In the genomic region with DNA sequence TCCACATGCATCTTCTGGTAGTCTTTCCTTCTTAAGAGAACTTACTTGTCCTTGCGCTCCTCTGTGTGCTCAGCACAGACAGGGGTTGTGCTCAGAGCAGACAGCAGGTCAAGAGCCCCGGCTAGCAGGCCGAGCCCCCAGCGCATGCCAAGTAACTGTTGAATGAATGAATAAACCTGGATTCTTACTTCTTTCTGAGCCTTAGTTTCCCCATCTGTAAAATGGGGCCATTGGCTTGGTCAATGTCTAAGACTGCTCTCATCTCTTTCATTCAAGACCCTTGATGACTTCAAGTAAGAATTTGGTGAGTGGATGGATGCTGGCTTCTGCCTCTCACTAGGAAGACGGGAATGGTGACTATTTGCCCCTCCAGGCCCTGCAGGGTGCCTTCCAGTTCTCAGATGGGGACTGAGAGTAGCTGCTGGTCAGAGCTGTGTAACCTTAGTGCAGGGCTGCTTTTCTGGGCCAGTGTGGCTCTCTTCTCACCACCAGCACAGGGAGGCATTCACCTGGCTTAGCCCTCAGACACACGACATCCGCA, we compare ENCODE assay signal across 13 cellular contexts.
DNase-seq lines count a peak whose midpoint lies in the region; ATAC-seq and TF ChIP-seq lines count a peak whose summit lies in the region.
"Had no signal": no experiment of that assay in that cellular context is flagged by ENCODE, and none has a peak within 500 bp of the region (broad histone marks: within the 10 kb centered on the region; RNA-seq: fewer than 3 reads in every experiment).

No MANE protein-coding gene starts in this region.

- ATAC-seq in heart left ventricle (no peak), memory B cell (ENCODE audit: low read depth) (no peak)
- no peak for ATAC-seq in stimulated activated naive B cell treated with anti-CD40 and anti-IgM and Interleukin-4, amounts not matched to agents 10 μg/mL and 1 μg/mL and 100 μg/mL, for 72 hours (replicated peaks)

- no peaks in the 10 kb centered on the region for H3K36me3 Mint-ChIP-seq in memory B cell
- no peaks in the 10 kb centered on the region for H3K36me3 Mint-ChIP-seq in stimulated activated naive B cell treated with anti-CD40 and anti-IgM and Interleukin-4, amounts not matched to agents 10 μg/mL and 1 μg/mL and 100 μg/mL, for 72 hours
- H3K36me3 Mint-ChIP-seq: CD4-positive, alpha-beta memory T cell had no signal

- intact Hi-C loops in heart left ventricle (cut with DNase I), result no loop called here
- intact Hi-C loops in cardiac septum (cut with DNase I), result loop anchor here (5.0 kb wide), 2 partner anchors 98 to 157 kb away; a partner anchor contains a TSS
- intact Hi-C loops in colonic mucosa (cut with DNase I), result no loop called here

- no peaks in the 10 kb centered on the region for H3K27me3 ChIP-seq in heart left ventricle
- no peaks in the 10 kb centered on the region for H3K27me3 ChIP-seq in WERI-Rb-1 (ENCODE audit: insufficient read depth, low read depth, severe bottlenecking)
- H3K27me3 ChIP-seq in colonic mucosa, result no peaks in the 10 kb centered on the region

- H3K4me3 ChIP-seq in heart left ventricle (no peak overlapping the region), WERI-Rb-1 (ENCODE audit: low read depth, low read length) (peak overlapping the region; percentile 14), colonic mucosa (no peak overlapping the region)

- peak overlapping the region; percentile 67 for H3K4me3 Mint-ChIP-seq in memory B cell
- peak overlapping the region; percentile 71 to 77 for H3K4me3 Mint-ChIP-seq in stimulated activated naive B cell treated with anti-CD40 and anti-IgM and Interleukin-4, amounts not matched to agents 10 μg/mL and 1 μg/mL and 100 μg/mL, for 72 hours
- H3K4me3 Mint-ChIP-seq: CD4-positive, alpha-beta memory T cell had no signal

- no peak overlapping the region for H3K27ac Mint-ChIP-seq in memory B cell
- H3K27ac Mint-ChIP-seq in stimulated activated naive B cell treated with anti-CD40 and anti-IgM and Interleukin-4, amounts not matched to agents 10 μg/mL and 1 μg/mL and 100 μg/mL, for 72 hours, result peak overlapping the region; percentile 44

- TF ChIP-seq POLR2A in heart left ventricle (IDR thresholded peaks at IDR 0.05), result no peak

- 83 to 97% (median 90%) methylated on average over 5 to 7 of the region's 7 CpGs for WGBS in heart left ventricle, 4 donors

- DNase-seq in heart left ventricle, result no peak
- DNase-seq in cardiac septum (ENCODE audit: low spot score), result no peak
- no peak for DNase-seq in WERI-Rb-1
- no peak for DNase-seq in memory B cell (ENCODE audit: low spot score in 2 of 2)
- no peak for DNase-seq in stimulated activated naive B cell treated with anti-CD40 and anti-IgM and Interleukin-4, amounts not matched to agents 10 μg/mL and 1 μg/mL and 100 μg/mL, for 72 hours
- DNase-seq in colonic mucosa, result no peak
- no peak for DNase-seq in EL
- DNase-seq in NCI-H526 treated with DMSO at 0.1 percent for 48 hours (lab: John Stamatoyannopoulos, UW), result no peak
- DNase-seq: CD4-positive, alpha-beta memory T cell; DMS79; GOT3; NCI-H2029; SIG-M5 had no signal

- no peaks in the 10 kb centered on the region for H3K9me3 ChIP-seq in heart left ventricle
- H3K9me3 ChIP-seq in WERI-Rb-1 (ENCODE audit: severe bottlenecking), result no peaks in the 10 kb centered on the region
- no peaks in the 10 kb centered on the region for H3K9me3 ChIP-seq in colonic mucosa

- H3K9me3 Mint-ChIP-seq in memory B cell, result no peaks in the 10 kb centered on the region
- no peaks in the 10 kb centered on the region for H3K9me3 Mint-ChIP-seq in stimulated activated naive B cell treated with anti-CD40 and anti-IgM and Interleukin-4, amounts not matched to agents 10 μg/mL and 1 μg/mL and 100 μg/mL, for 72 hours
- H3K9me3 Mint-ChIP-seq: CD4-positive, alpha-beta memory T cell had no signal

- TF ChIP-seq CTCF in heart left ventricle (IDR thresholded peaks at IDR 0.05), result no peak
- TF ChIP-seq CTCF in WERI-Rb-1 (IDR thresholded peaks at IDR 0.05; ENCODE audit: low read depth, low read length), result no peak
- TF ChIP-seq CTCF in colonic mucosa (IDR thresholded peaks at IDR 0.05), result no peak

- no peak overlapping the region for H3K9ac ChIP-seq in colonic mucosa (ENCODE audit: low read depth in 2 of 2, low read length in 2 of 2)

- peaks cover 7% of the 10 kb centered on the region for H3K27me3 Mint-ChIP-seq in memory B cell
- peaks cover 4 to 9% of the 10 kb centered on the region in 2 donors for H3K27me3 Mint-ChIP-seq in stimulated activated naive B cell treated with anti-CD40 and anti-IgM and Interleukin-4, amounts not matched to agents 10 μg/mL and 1 μg/mL and 100 μg/mL, for 72 hours

- H3K4me1 ChIP-seq in heart left ventricle (peaks cover 10 to 77% (median 54%) of the 10 kb centered on the region in 12 donors), colonic mucosa (no peaks in the 10 kb centered on the region)

- H3K36me3 ChIP-seq in heart left ventricle (no peaks in the 10 kb centered on the region), WERI-Rb-1 (peaks cover 52% of the 10 kb centered on the region), colonic mucosa (no peaks in the 10 kb centered on the region)

- H3K27ac ChIP-seq in heart left ventricle, result peak overlapping the region in 10 of 12 donors; percentile 10 to 75 (median 54)
- H3K27ac ChIP-seq in WERI-Rb-1, result peak overlapping the region; percentile 70
- no peak overlapping the region for H3K27ac ChIP-seq in colonic mucosa

- H3K4me1 Mint-ChIP-seq in memory B cell, result peaks cover 7% of the 10 kb centered on the region
- peaks cover 16 to 19% of the 10 kb centered on the region in 2 donors for H3K4me1 Mint-ChIP-seq in stimulated activated naive B cell treated with anti-CD40 and anti-IgM and Interleukin-4, amounts not matched to agents 10 μg/mL and 1 μg/mL and 100 μg/mL, for 72 hours
- H3K4me1 Mint-ChIP-seq: CD4-positive, alpha-beta memory T cell had no signal
